1 cellular context compared by ENCODE assay signal in the genomic region with DNA sequence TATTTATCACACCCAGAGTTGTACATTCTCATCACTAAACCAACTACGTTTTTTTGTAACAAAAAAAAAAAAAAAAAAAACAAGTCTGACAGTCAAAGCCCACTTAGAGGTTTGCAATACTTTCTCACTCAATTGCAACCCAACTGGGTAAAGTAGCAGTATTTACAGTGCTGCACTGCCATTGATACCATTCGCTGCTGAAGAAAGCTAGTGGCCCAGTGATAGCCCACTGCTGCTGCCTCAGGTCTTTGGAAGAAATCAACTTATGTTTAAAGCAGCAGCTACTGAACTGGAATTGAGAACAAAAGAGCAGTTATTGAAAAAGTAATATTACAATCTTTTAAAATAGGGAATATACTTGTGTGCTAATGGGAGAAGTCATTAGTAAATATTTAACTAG.
TF ChIP-seq lines count a peak whose summit lies in the region.

No MANE protein-coding gene starts in this region.

TF ChIP-seq in GM12878, 131 proteins besides CTCF, POLR2A, EP300 and RAD21 (continued from another document):
- TF ChIP-seq, protein P1, sequence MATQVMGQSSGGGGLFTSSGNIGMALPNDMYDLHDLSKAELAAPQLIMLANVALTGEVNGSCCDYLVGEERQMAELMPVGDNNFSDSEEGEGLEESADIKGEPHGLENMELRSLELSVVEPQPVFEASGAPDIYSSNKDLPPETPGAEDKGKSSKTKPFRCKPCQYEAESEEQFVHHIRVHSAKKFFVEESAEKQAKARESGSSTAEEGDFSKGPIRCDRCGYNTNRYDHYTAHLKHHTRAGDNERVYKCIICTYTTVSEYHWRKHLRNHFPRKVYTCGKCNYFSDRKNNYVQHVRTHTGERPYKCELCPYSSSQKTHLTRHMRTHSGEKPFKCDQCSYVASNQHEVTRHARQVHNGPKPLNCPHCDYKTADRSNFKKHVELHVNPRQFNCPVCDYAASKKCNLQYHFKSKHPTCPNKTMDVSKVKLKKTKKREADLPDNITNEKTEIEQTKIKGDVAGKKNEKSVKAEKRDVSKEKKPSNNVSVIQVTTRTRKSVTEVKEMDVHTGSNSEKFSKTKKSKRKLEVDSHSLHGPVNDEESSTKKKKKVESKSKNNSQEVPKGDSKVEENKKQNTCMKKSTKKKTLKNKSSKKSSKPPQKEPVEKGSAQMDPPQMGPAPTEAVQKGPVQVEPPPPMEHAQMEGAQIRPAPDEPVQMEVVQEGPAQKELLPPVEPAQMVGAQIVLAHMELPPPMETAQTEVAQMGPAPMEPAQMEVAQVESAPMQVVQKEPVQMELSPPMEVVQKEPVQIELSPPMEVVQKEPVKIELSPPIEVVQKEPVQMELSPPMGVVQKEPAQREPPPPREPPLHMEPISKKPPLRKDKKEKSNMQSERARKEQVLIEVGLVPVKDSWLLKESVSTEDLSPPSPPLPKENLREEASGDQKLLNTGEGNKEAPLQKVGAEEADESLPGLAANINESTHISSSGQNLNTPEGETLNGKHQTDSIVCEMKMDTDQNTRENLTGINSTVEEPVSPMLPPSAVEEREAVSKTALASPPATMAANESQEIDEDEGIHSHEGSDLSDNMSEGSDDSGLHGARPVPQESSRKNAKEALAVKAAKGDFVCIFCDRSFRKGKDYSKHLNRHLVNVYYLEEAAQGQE (IDR thresholded peaks at IDR 0.05; ENCODE audit: low read depth, low read length) = no peak
- TF ChIP-seq, protein P2, sequence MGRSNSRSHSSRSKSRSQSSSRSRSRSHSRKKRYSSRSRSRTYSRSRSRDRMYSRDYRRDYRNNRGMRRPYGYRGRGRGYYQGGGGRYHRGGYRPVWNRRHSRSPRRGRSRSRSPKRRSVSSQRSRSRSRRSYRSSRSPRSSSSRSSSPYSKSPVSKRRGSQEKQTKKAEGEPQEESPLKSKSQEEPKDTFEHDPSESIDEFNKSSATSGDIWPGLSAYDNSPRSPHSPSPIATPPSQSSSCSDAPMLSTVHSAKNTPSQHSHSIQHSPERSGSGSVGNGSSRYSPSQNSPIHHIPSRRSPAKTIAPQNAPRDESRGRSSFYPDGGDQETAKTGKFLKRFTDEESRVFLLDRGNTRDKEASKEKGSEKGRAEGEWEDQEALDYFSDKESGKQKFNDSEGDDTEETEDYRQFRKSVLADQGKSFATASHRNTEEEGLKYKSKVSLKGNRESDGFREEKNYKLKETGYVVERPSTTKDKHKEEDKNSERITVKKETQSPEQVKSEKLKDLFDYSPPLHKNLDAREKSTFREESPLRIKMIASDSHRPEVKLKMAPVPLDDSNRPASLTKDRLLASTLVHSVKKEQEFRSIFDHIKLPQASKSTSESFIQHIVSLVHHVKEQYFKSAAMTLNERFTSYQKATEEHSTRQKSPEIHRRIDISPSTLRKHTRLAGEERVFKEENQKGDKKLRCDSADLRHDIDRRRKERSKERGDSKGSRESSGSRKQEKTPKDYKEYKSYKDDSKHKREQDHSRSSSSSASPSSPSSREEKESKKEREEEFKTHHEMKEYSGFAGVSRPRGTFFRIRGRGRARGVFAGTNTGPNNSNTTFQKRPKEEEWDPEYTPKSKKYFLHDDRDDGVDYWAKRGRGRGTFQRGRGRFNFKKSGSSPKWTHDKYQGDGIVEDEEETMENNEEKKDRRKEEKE (IDR thresholded peaks at IDR 0.05) = no peak
- 0 out of 2 replicates have a peak, but pooled peaks have one; percentile 63 for TF ChIP-seq WRNIP1 (IDR thresholded peaks at IDR 0.05; ENCODE audit: borderline replicate concordance, low read depth, low read length)
